ENCODE assay signal across 10 cellular contexts in genomic region chr10:71747808-71748523, GRCh38. TPM values are rescaled to one million over a fixed set of nuclear protein-coding genes. Genes with fewer than 3 reads are reported as not detected.
DNase-seq lines count a peak whose midpoint lies in the region; ATAC-seq, FAIRE-seq and TF ChIP-seq lines count a peak whose summit lies in the region.
"Had no signal": no experiment of that assay in that cellular context is flagged by ENCODE, and none has a peak within 500 bp of the region (broad histone marks: within the 10 kb centered on the region; RNA-seq: fewer than 3 reads in every experiment).

No MANE protein-coding gene starts in this region.

- peak in 1 of 2 experiments; percentile 8; a peak in 1 of 6 replicates for ATAC-seq in A549
- ATAC-seq in activated naive CD8-positive, alpha-beta T cell treated with anti-CD3 and anti-CD28 coated beads, Interleukin-2, amount 50 U/mL, for 24 hours, result no peak
- no peak for ATAC-seq in GM21381 (IDR thresholded peaks at IDR 0.05; ENCODE audit: unreplicated experiment)
- ATAC-seq in HG03039 (IDR thresholded peaks at IDR 0.05; ENCODE audit: unreplicated experiment), result no peak
- ATAC-seq in HG03175 (IDR thresholded peaks at IDR 0.05; ENCODE audit: unreplicated experiment), result no peak

- H3K27ac Mint-ChIP-seq in activated naive CD8-positive, alpha-beta T cell treated with anti-CD3 and anti-CD28 coated beads, Interleukin-2, amount 50 U/mL, for 24 hours, result peak overlapping the region; percentile 92

- peaks cover 97% of the 10 kb centered on the region for H3K4me1 Mint-ChIP-seq in activated naive CD8-positive, alpha-beta T cell treated with anti-CD3 and anti-CD28 coated beads, Interleukin-2, amount 50 U/mL, for 24 hours

- DNase-seq in A549 (ENCODE audit: low read depth in 1 of 2, low spot score in 1 of 2), result no peak
- DNase-seq in activated naive CD8-positive, alpha-beta T cell treated with anti-CD3 and anti-CD28 coated beads, Interleukin-2, amount 50 U/mL, for 24 hours, result no peak
- no peak for DNase-seq in NCI-H82 treated with DMSO at 0.1 percent for 48 hours (lab: John Stamatoyannopoulos, UW; ENCODE audit: unreplicated experiment)
- DNase-seq: DMS 273 treated with DMSO at 0.1 percent for 48 hours had no signal

- no peak for TF ChIP-seq POLR2A in A549 (IDR thresholded peaks at IDR 0.05; ENCODE audit: low read length)

- TF ChIP-seq EP300 in A549 (IDR thresholded peaks at IDR 0.05), result no peak

- no peak for TF ChIP-seq RAD21 in A549 (conservative IDR thresholded peaks at IDR 0.05 in 1 of 2, IDR thresholded peaks at IDR 0.05 in 1 of 2)

- H3K4me1 ChIP-seq in A549 (peaks cover 6% of the 10 kb centered on the region), HEK293 (ENCODE audit: control insufficient read depth, insufficient read depth, low read length) (no peaks in the 10 kb centered on the region), mesodermal cell (ENCODE audit: control insufficient read depth, insufficient read depth, low read length, poor library complexity, severe bottlenecking) (peaks cover 22% of the 10 kb centered on the region)

- TF ChIP-seq CTCF in A549 (IDR thresholded peaks at IDR 0.05), result no peak
- no peak for TF ChIP-seq CTCF in HEK293 (tag by site-specific recombination; IDR thresholded peaks at IDR 0.05)

- no peak for FAIRE-seq in A549 (lab: Jason Lieb, UNC)
- FAIRE-seq: islet of Langerhans had no signal

- peak overlapping the region; percentile 60 for H3K4me3 Mint-ChIP-seq in activated naive CD8-positive, alpha-beta T cell treated with anti-CD3 and anti-CD28 coated beads, Interleukin-2, amount 50 U/mL, for 24 hours

- 83% methylated on average over 8 of the region's 10 CpGs for WGBS in A549 (ENCODE audit: missing lambda C conversion rate)
- 68 to 91% methylated on average over 4 to 8 of the region's 10 CpGs for WGBS in mesodermal cell (ENCODE audit: insufficient coverage in 2 of 2), 2 experiments

- no peak overlapping the region for H3K4me2 ChIP-seq in A549

- CTCF ChIA-PET in A549 (lab: Yijun Ruan, JAX), result interaction anchor here (0.9 to 3.7 kb wide), 3 partner anchors 22 to 139 kb away, joined by 3 to 19 read pairs (median 5); partner anchors contain the start of gene VSIR
- CTCF ChIA-PET in HEK293 (lab: Yijun Ruan, JAX), result interaction anchor here (0.8 to 1.3 kb wide), 2 partner anchors 10 to 424 kb away, joined by 3 to 4 read pairs; no protein-coding TSS in a partner anchor

- H3K36me3 ChIP-seq in HEK293 (ENCODE audit: control insufficient read depth in 2 of 2, insufficient read depth in 1 of 2, low read length in 2 of 2), result no peaks in the 10 kb centered on the region
- H3K36me3 ChIP-seq in mesodermal cell (ENCODE audit: control insufficient read depth, insufficient read depth, low read length), result no peaks in the 10 kb centered on the region

- H3K27me3 Mint-ChIP-seq in activated naive CD8-positive, alpha-beta T cell treated with anti-CD3 and anti-CD28 coated beads, Interleukin-2, amount 50 U/mL, for 24 hours, result no peaks in the 10 kb centered on the region

- H3K9me3 ChIP-seq in A549, result no peaks in the 10 kb centered on the region
- no peaks in the 10 kb centered on the region for H3K9me3 ChIP-seq in HEK293 (ENCODE audit: control insufficient read depth, insufficient read depth, low read depth, low read length)
- H3K9me3 ChIP-seq in mesodermal cell (ENCODE audit: control insufficient read depth, low read length), result no peaks in the 10 kb centered on the region

- no peaks in the 10 kb centered on the region for H3K9me3 Mint-ChIP-seq in activated naive CD8-positive, alpha-beta T cell treated with anti-CD3 and anti-CD28 coated beads, Interleukin-2, amount 50 U/mL, for 24 hours

- peak overlapping the region in 1 of 2 experiments; percentile 47; a peak in 2 of 6 replicates for H3K27ac ChIP-seq in A549
- H3K27ac ChIP-seq in HEK293 (ENCODE audit: extremely low read depth, low read depth, low read length), result no peak overlapping the region
- peak overlapping the region; percentile 23 for H3K27ac ChIP-seq in mesodermal cell (ENCODE audit: low read depth, low read length, severe bottlenecking)

- H3K4me3 ChIP-seq in A549 (no peak overlapping the region), HEK293 (ENCODE audit: low read depth, low read length) (no peak overlapping the region), mesodermal cell (ENCODE audit: extremely low read depth, insufficient read depth, low read length, poor library complexity, severe bottlenecking) (no peak overlapping the region)

- POLR2A ChIA-PET in A549 (lab: Yijun Ruan, JAX), result no interaction called here
- POLR2A ChIA-PET in HEK293 (lab: Yijun Ruan, JAX), result no interaction called here

- peaks cover 26% of the 10 kb centered on the region for H3K36me3 Mint-ChIP-seq in activated naive CD8-positive, alpha-beta T cell treated with anti-CD3 and anti-CD28 coated beads, Interleukin-2, amount 50 U/mL, for 24 hours (ENCODE audit: low read depth)

TF ChIP-seq in A549, 52 proteins besides CTCF, POLR2A, EP300 and RAD21:
- no peak for TF ChIP-seq ZNF302 (CRISPR knock-in tag; IDR thresholded peaks at IDR 0.05)
- TF ChIP-seq MAFK (IDR thresholded peaks at IDR 0.05; ENCODE audit: partially characterized antibody), result peak; percentile 66

TF ChIP-seq in HEK293, 187 proteins besides CTCF, POLR2A, EP300 and RAD21:
- no peak for TF ChIP-seq TCF7L2 (IDR thresholded peaks at IDR 0.05; ENCODE audit: borderline replicate concordance, low read depth, low read length)
- no peak for TF ChIP-seq ZNF391 (tag by site-specific recombination; IDR thresholded peaks at IDR 0.05; ENCODE audit: borderline replicate concordance, low read depth)
- no peak for TF ChIP-seq ZNF677 (tag by site-specific recombination; IDR thresholded peaks at IDR 0.05)
- 0 out of 2 replicates have a peak, but pooled peaks have one; percentile 44 for TF ChIP-seq PRDM10 (tag by site-specific recombination; IDR thresholded peaks at IDR 0.05)
- 0 out of 2 replicates have a peak, but pooled peaks have one; percentile 30 for TF ChIP-seq ZNF449 (tag by site-specific recombination; IDR thresholded peaks at IDR 0.05)

RNA-seq across cellular contexts. Expression of gene VSIR, which starts 25.4 kb away (rescaled TPM):
- 18.5 and 23.5 TPM in 2 replicates for polyA plus RNA-seq in A549 (2011; rRNA removed)
- 22.2 and 38.1 TPM in 2 replicates for polyA plus RNA-seq in A549 (2012; cell fraction: cytosol; rRNA removed)
- 49.7 and 59.1 TPM in 2 replicates for polyA plus RNA-seq in A549 (2012; cell fraction: nucleus; rRNA removed)
- 15.5 to 19.3 TPM (median 19.1 TPM) in 3 replicates for polyA plus RNA-seq in A549 (2017; fragmentation: RNase III; extraction: RNeasy Plus Mini Kit Qiagen cat#74134 plus additional on column Dnase treatment)
- 17.6 and 24.3 TPM in 2 replicates for polyA minus RNA-seq in A549 (2011; rRNA and poly(A)+ RNA removed)
- 10.5 TPM for polyA plus RNA-seq in mesodermal cell (2013, experiment 1 of 2)
- 6.1 TPM for polyA plus RNA-seq in mesodermal cell (2013, experiment 2 of 2)

RNA-seq across cellular contexts. Expression of gene C10orf105, which starts 28.4 kb away (rescaled TPM):
- polyA plus RNA-seq in A549 (2011; rRNA removed) (not detected in 2 replicates), A549 (2017; fragmentation: RNase III; extraction: RNeasy Plus Mini Kit Qiagen cat#74134 plus additional on column Dnase treatment) (not detected in 3 replicates)
- not detected in 2 replicates for polyA plus RNA-seq in A549 (2012; cell fraction: cytosol; rRNA removed)
- polyA plus RNA-seq in A549 (2012; cell fraction: nucleus; rRNA removed), result not detected in 2 replicates
- not detected in 2 replicates for polyA minus RNA-seq in A549 (2011; rRNA and poly(A)+ RNA removed)
- 0.11 TPM for polyA plus RNA-seq in mesodermal cell (2013, experiment 1 of 2)
- 0.10 TPM for polyA plus RNA-seq in mesodermal cell (2013, experiment 2 of 2)
